ENCODE assay signal across 8 cellular contexts in the genomic region with DNA sequence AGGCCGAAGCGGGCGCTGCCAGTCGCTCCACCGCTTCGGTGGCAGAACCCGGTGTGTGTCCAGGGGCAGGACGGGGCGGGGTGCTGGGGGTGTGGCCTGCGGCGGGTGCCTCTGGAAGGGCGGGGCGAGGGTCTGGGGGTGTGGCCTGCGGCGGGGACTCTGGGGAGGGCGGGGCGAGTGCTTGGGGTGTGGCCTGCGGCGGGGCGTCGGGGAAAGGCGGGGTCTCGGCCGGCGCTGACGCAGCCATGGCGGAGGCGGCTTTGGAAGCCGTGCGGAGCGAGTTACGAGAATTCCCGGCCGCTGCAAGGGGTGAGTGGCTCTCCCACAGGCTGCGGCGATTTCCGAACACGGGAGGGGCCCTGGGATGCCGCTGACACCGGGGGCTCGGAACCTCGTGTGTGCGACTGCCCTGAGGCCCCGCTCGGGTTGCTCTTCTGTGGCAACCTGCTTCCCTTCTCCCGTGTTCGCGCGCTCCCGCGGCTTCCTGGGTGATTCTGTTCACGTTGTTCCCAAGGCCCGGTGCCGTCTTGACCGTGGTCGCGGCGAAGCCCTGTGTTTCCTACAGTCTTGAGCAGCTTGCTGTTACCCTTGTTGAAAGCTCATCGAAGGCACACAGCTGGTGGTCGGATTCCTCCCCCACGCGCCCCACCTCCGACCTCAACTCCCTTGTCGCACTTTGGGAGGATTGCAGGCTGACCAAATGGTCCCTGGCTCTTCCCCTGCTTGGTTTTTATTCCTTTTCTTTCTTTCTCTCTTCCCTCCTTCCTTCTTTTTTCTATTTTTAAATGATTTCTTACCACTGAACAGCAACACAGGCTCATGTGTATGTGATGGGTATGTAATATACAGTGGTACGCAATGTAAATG. TPM values are rescaled to one million over a fixed set of nuclear protein-coding genes. Genes with fewer than 3 reads are reported as not detected.
DNase-seq lines count a peak whose midpoint lies in the region; ATAC-seq and TF ChIP-seq lines count a peak whose summit lies in the region.

A gene (plus strand): TSS at position 213 of the 867 bp plus-strand sequence. CDS start 33 bp downstream, at position 246.

- POLR2A ChIA-PET in A673 (lab: Charles Lee; ENCODE audit: low non-redundant PET) = interaction anchor here (0.6 kb wide), 1 partner anchor 140 kb away, joined by 3 read pairs; no protein-coding TSS in a partner anchor

- no peaks in the 10 kb centered on the region for H3K27me3 ChIP-seq in A673 (replicated peaks; ENCODE audit: insufficient read depth, low read depth, low read length, poor library complexity)

- DNase-seq in A673 (ENCODE audit: low spot score) (peak; percentile 91), NCI-H510A treated with DMSO at 0.1 percent for 48 hours (lab: John Stamatoyannopoulos, UW) (peak; percentile 36), left kidney (ENCODE audit: low read depth, low spot score) (peak; percentile 95)
- DNase-seq in activated CD4-positive, alpha-beta T cell treated with anti-CD3 and anti-CD28 coated beads for 48 hours = peak; percentile 97
- peak; percentile 98 to 99 for DNase-seq in stimulated activated CD4-positive, alpha-beta T cell treated with anti-CD3 and anti-CD28 coated beads, Interleukin-1b, Interleukin-23, amount 100 ng/mL, for 4 hours (ENCODE audit: low read depth in 2 of 2)

- H3K27ac ChIP-seq in A673 (ENCODE audit: low read depth, low read length, poor library complexity, severe bottlenecking) (peak within 1 kb of the TSS; percentile 83), cingulate gyrus (ENCODE audit: low read depth, low read length) (peak within 1 kb of the TSS; percentile 81)

- intact Hi-C loops in A673 (cut with micrococcal nuclease; ENCODE audit: unreplicated experiment) = no loop called here

- no TSS peak for BruUV-seq in A673 (replicated peaks; lab: Mats Ljungman, UMichigan)

- CTCF ChIA-PET in A673 (lab: Charles Lee) = no interaction called here

- H3K36me3 ChIP-seq in A673 (ENCODE audit: insufficient read depth, low read length, poor library complexity, severe bottlenecking) = peaks cover 11% of the 10 kb centered on the region

- no peak for TF ChIP-seq CTCF in A673 (conservative IDR thresholded peaks at IDR 0.05; ENCODE audit: low read depth, low read length)

- peak within 1 kb of the TSS; percentile 88 for H3K4me3 ChIP-seq in A673 (ENCODE audit: low read depth, low read length, poor library complexity, severe bottlenecking)

- ATAC-seq in GM18861 (IDR thresholded peaks at IDR 0.05; ENCODE audit: unreplicated experiment) (peak; percentile 40), HG03108 (IDR thresholded peaks at IDR 0.05; ENCODE audit: unreplicated experiment) (peak; percentile 62)

- no peaks in the 10 kb centered on the region for H3K9me3 ChIP-seq in A673 (ENCODE audit: low read depth, low read length, poor library complexity, severe bottlenecking)

- peaks cover 5% of the 10 kb centered on the region for H3K4me1 ChIP-seq in A673 (ENCODE audit: insufficient read depth, low read length, poor library complexity, severe bottlenecking)

RNA-seq across cellular contexts. Expression of the gene that starts here (rescaled TPM):
- total RNA-seq in A673 (2021) = 18.3 and 18.8 TPM in 2 replicates

Comparison
In these comparisons a context has a peak if more than half of its experiments do, and no peak if none do; other contexts are left out.
1. Peak in every context shown above with its lines: DNase-seq, ATAC-seq, H3K4me3 ChIP-seq and H3K27ac ChIP-seq.
2. DNase-seq: peak in every context shown above with its lines; median percentile 98 in stimulated activated CD4-positive, alpha-beta T cell treated with anti-CD3 and anti-CD28 coated beads, Interleukin-1b, Interleukin-23, amount 100 ng/mL, for 4 hours; 97 in activated CD4-positive, alpha-beta T cell treated with anti-CD3 and anti-CD28 coated beads for 48 hours; 95 in left kidney; 91 in A673; 36 in NCI-H510A treated with DMSO at 0.1 percent for 48 hours.